Comparison of ENCODE assay signal across 1 cellular context in the genomic region with DNA sequence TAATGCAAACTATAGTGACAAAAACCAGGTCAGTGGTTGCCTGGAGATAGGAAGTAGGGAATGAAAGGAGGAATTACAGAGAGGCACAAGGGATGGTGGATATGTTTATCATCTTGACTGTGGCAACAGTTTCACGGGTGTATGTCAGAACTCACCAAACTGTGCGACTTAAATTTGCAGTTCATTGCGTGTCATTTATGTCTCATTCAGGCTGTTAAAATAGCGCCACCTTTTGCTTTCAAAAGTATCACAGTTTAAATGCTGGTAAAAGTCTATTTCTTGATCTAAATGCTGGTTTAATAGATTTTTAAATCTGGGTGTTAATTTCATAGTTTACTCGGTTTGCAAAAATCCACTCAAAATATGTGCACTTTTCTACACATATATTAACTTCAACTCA.
TF ChIP-seq lines count a peak whose summit lies in the region.

No MANE protein-coding gene starts in this region.

TF ChIP-seq in GM23338, 12 proteins besides CTCF, POLR2A, EP300 and RAD21 (continued from another document):
- TF ChIP-seq REST (IDR thresholded peaks at IDR 0.05; ENCODE audit: unreplicated experiment) (no peak), JUNB (IDR thresholded peaks at IDR 0.05; ENCODE audit: unreplicated experiment) (no peak), CREB1 (CRISPR knock-in tag; IDR thresholded peaks at IDR 0.05; ENCODE audit: low read depth) (no peak), POLR2AphosphoS5 (IDR thresholded peaks at IDR 0.05; ENCODE audit: low read depth) (no peak), NANOG (IDR thresholded peaks at IDR 0.05; ENCODE audit: borderline replicate concordance) (no peak), EZH2phosphoT487 (IDR thresholded peaks at IDR 0.05; ENCODE audit: unreplicated experiment) (no peak), ZNF331 (CRISPR knock-in tag; IDR thresholded peaks at IDR 0.05; ENCODE audit: low read depth) (no peak), ZNF114 (CRISPR knock-in tag; IDR thresholded peaks at IDR 0.05) (no peak), STAT1 (IDR thresholded peaks at IDR 0.05; ENCODE audit: unreplicated experiment) (no peak)
- TF ChIP-seq, protein P1, sequence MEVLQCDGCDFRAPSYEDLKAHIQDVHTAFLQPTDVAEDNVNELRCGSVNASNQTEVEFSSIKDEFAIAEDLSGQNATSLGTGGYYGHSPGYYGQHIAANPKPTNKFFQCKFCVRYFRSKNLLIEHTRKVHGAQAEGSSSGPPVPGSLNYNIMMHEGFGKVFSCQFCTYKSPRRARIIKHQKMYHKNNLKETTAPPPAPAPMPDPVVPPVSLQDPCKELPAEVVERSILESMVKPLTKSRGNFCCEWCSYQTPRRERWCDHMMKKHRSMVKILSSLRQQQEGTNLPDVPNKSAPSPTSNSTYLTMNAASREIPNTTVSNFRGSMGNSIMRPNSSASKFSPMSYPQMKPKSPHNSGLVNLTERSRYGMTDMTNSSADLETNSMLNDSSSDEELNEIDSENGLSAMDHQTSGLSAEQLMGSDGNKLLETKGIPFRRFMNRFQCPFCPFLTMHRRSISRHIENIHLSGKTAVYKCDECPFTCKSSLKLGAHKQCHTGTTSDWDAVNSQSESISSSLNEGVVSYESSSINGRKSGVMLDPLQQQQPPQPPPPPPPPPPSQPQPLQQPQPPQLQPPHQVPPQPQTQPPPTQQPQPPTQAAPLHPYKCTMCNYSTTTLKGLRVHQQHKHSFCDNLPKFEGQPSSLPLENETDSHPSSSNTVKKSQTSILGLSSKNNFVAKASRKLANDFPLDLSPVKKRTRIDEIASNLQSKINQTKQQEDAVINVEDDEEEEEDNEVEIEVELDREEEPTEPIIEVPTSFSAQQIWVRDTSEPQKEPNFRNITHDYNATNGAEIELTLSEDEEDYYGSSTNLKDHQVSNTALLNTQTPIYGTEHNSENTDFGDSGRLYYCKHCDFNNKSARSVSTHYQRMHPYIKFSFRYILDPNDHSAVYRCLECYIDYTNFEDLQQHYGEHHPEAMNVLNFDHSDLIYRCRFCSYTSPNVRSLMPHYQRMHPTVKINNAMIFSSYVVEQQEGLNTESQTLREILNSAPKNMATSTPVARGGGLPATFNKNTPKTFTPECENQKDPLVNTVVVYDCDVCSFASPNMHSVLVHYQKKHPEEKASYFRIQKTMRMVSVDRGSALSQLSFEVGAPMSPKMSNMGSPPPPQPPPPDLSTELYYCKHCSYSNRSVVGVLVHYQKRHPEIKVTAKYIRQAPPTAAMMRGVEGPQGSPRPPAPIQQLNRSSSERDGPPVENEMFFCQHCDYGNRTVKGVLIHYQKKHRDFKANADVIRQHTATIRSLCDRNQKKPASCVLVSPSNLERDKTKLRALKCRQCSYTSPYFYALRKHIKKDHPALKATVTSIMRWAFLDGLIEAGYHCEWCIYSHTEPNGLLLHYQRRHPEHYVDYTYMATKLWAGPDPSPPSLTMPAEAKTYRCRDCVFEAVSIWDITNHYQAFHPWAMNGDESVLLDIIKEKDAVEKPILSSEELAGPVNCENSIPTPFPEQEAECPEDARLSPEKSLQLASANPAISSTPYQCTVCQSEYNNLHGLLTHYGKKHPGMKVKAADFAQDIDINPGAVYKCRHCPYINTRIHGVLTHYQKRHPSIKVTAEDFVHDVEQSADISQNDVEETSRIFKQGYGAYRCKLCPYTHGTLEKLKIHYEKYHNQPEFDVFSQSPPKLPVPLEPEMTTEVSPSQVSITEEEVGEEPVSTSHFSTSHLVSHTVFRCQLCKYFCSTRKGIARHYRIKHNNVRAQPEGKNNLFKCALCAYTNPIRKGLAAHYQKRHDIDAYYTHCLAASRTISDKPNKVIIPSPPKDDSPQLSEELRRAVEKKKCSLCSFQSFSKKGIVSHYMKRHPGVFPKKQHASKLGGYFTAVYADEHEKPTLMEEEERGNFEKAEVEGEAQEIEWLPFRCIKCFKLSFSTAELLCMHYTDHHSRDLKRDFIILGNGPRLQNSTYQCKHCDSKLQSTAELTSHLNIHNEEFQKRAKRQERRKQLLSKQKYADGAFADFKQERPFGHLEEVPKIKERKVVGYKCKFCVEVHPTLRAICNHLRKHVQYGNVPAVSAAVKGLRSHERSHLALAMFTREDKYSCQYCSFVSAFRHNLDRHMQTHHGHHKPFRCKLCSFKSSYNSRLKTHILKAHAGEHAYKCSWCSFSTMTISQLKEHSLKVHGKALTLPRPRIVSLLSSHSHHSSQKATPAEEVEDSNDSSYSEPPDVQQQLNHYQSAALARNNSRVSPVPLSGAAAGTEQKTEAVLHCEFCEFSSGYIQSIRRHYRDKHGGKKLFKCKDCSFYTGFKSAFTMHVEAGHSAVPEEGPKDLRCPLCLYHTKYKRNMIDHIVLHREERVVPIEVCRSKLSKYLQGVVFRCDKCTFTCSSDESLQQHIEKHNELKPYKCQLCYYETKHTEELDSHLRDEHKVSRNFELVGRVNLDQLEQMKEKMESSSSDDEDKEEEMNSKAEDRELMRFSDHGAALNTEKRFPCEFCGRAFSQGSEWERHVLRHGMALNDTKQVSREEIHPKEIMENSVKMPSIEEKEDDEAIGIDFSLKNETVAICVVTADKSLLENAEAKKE (CRISPR knock-in tag; IDR thresholded peaks at IDR 0.05) = no peak
